In genomic region chr1:183267646-183268431, GRCh38 we compare ENCODE assay signal across 11 cellular contexts.
DNase-seq lines count a peak whose midpoint lies in the region; ATAC-seq, FAIRE-seq and TF ChIP-seq lines count a peak whose summit lies in the region.
"Had no signal": no experiment of that assay in that cellular context is flagged by ENCODE, and none has a peak within 500 bp of the region (broad histone marks: within the 10 kb centered on the region; RNA-seq: fewer than 3 reads in every experiment).

No MANE protein-coding gene starts in this region.

- H3K4me1 ChIP-seq in endothelial cell of umbilical vein (ENCODE audit: control insufficient read depth, extremely low read depth, insufficient read depth, low read length), result peaks cover 28% of the 10 kb centered on the region

- H3K4me2 ChIP-seq in endothelial cell of umbilical vein (ENCODE audit: insufficient read depth, low read length), result peak overlapping the region; percentile 34

- no peaks in the 10 kb centered on the region for H3K36me3 ChIP-seq in endothelial cell of umbilical vein (ENCODE audit: control insufficient read depth in 2 of 2, extremely low read depth in 1 of 2, insufficient read depth in 2 of 2, low read length in 2 of 2)

- intact Hi-C loops in endothelial cell of umbilical vein (cut with micrococcal nuclease), result no loop called here

- no TSS peak for BruUV-seq in endothelial cell of umbilical vein (replicated peaks; lab: Mats Ljungman, UMichigan)

- H3K9me1 ChIP-seq in endothelial cell of umbilical vein (replicated peaks; ENCODE audit: control insufficient read depth, extremely low read depth, insufficient read depth, low read length), result no peaks in the 10 kb centered on the region

- peak; percentile 94 for FAIRE-seq in endothelial cell of umbilical vein (lab: Jason Lieb, UNC)

- H3K27ac ChIP-seq in AG04450 (ENCODE audit: low read depth, low read length), result peak overlapping the region; percentile 96
- no peak overlapping the region for H3K27ac ChIP-seq in endothelial cell of umbilical vein (ENCODE audit: insufficient read depth, low read depth, low read length)

- ATAC-seq in GM21825 (IDR thresholded peaks at IDR 0.05; ENCODE audit: unreplicated experiment) (no peak), GM21737 (IDR thresholded peaks at IDR 0.05; ENCODE audit: unreplicated experiment) (no peak)

- peak; percentile 84 for DNase-seq in AG04450 (ENCODE audit: low read depth, low spot score)
- peak; percentile 99 for DNase-seq in NCI-H226
- peak; percentile 61 for DNase-seq in endothelial cell of umbilical vein (ENCODE audit: low read depth, low spot score)
- DNase-seq in myocyte (ENCODE audit: low read depth), result peak; percentile 46
- no peak for DNase-seq in activated CD4-positive, alpha-beta T cell treated with anti-CD3 and anti-CD28 coated beads, Interleukin-2, amount 50 U/mL, for 4 hours
- no peak for DNase-seq in D341Med (ENCODE audit: low spot score)
- DNase-seq: NCI-H345, nephron progenitor cell, T-helper 1 cell had no signal

- H3K4me3 ChIP-seq in AG04450 (ENCODE audit: low read depth, low read length), result no peak overlapping the region
- no peak overlapping the region for H3K4me3 ChIP-seq in endothelial cell of umbilical vein (replicated peaks in 1 of 3; ENCODE audit: insufficient read depth in 1 of 3, low read depth in 1 of 3, low read length in 3 of 3)

- no peaks in the 10 kb centered on the region for H4K20me1 ChIP-seq in endothelial cell of umbilical vein (replicated peaks; ENCODE audit: control insufficient read depth, extremely low read depth, insufficient read depth, low read length)

- H3K79me2 ChIP-seq in endothelial cell of umbilical vein (ENCODE audit: control insufficient read depth, insufficient read depth, low read length), result no peaks in the 10 kb centered on the region

- TF ChIP-seq CTCF in AG04450 (IDR thresholded peaks at IDR 0.05; ENCODE audit: low read depth, low read length), result no peak
- TF ChIP-seq CTCF in endothelial cell of umbilical vein (IDR thresholded peaks at IDR 0.05; ENCODE audit: extremely low read depth in 1 of 2, insufficient read depth in 1 of 2, low read depth in 1 of 2, low read length in 2 of 2), result no peak

- POLR2A ChIA-PET in AG04450 (lab: Yijun Ruan, JAX), result interaction anchor here (0.6 to 1.3 kb wide), 5 partner anchors 12 to 313 kb away, joined by 3 to 10 read pairs (median 4); no protein-coding TSS in a partner anchor
- POLR2A ChIA-PET in endothelial cell of umbilical vein (lab: Charles Lee), result no interaction called here

- no peak overlapping the region for H3K9ac ChIP-seq in endothelial cell of umbilical vein (replicated peaks; ENCODE audit: extremely low read depth, insufficient read depth, low read length)

- no peak for TF ChIP-seq POLR2A in endothelial cell of umbilical vein (IDR thresholded peaks at IDR 0.05; ENCODE audit: low read depth, low read length)

- no peaks in the 10 kb centered on the region for H3K27me3 ChIP-seq in AG04450 (ENCODE audit: control insufficient read depth, insufficient read depth, low read length)
- no peaks in the 10 kb centered on the region for H3K27me3 ChIP-seq in endothelial cell of umbilical vein (ENCODE audit: control insufficient read depth in 2 of 2, insufficient read depth in 2 of 2, low read length in 2 of 2)

- no peaks in the 10 kb centered on the region for H3K9me3 ChIP-seq in AG04450 (ENCODE audit: control insufficient read depth, insufficient read depth, low read length)
- H3K9me3 ChIP-seq in endothelial cell of umbilical vein (replicated peaks; ENCODE audit: control insufficient read depth, insufficient read depth, low read length), result no peaks in the 10 kb centered on the region

- CTCF ChIA-PET in AG04450 (lab: Charles Lee), result interaction anchor here (1.1 to 2.0 kb wide), 3 partner anchors 11 to 33 kb away, joined by 5 to 8 read pairs (median 6); no protein-coding TSS in a partner anchor
- CTCF ChIA-PET in endothelial cell of umbilical vein (lab: Charles Lee), result interaction anchor here (1.0 to 2.2 kb wide), 6 partner anchors 11 to 305 kb away, joined by 3 to 6 read pairs (median 4); no protein-coding TSS in a partner anchor

- dilution Hi-C loops in endothelial cell of umbilical vein (cut with MboI; ENCODE audit: extremely low pct_ligation_motif_present, low sequenced_read_pairs), result no loop called here

- H2AFZ ChIP-seq in endothelial cell of umbilical vein (ENCODE audit: low read depth, low read length), result peak overlapping the region; percentile 48

TF ChIP-seq in endothelial cell of umbilical vein, 7 proteins besides CTCF, POLR2A, EP300 and RAD21:
- TF ChIP-seq MYC (IDR thresholded peaks at IDR 0.05; ENCODE audit: low read depth, low read length) (no peak), POLR2AphosphoS5 (IDR thresholded peaks at IDR 0.05; ENCODE audit: insufficient read depth, low read depth, low read length) (peak; percentile 63), JUN (IDR thresholded peaks at IDR 0.05; ENCODE audit: borderline replicate concordance, insufficient read depth, insufficient read length, low read depth) (no peak), GATA2 (IDR thresholded peaks at IDR 0.05; ENCODE audit: insufficient read depth, insufficient read length, low read depth, low read length) (peak; percentile 98), MAX (IDR thresholded peaks at IDR 0.05; ENCODE audit: insufficient read depth, insufficient read length) (no peak), FOS (IDR thresholded peaks at IDR 0.05; ENCODE audit: borderline replicate concordance, insufficient read depth, low read length) (peak; percentile 79), EZH2 (IDR thresholded peaks at IDR 0.05; ENCODE audit: borderline replicate concordance, low read depth, low read length, severe bottlenecking) (no peak)

Comparison
In these comparisons a context has a peak if more than half of its experiments do, and no peak if none do; other contexts are left out.
1. DNase-seq: peak in AG04450 (single experiment), NCI-H226 (single experiment), endothelial cell of umbilical vein (single experiment) and myocyte (single experiment); none in activated CD4-positive, alpha-beta T cell treated with anti-CD3 and anti-CD28 coated beads, Interleukin-2, amount 50 U/mL, for 4 hours (0 of 2) and D341Med (single experiment).